ENCODE assay signal across 1 cellular context in genomic region chr6:27719039-27719438, GRCh38.
TF ChIP-seq lines count a peak whose summit lies in the region.

No MANE protein-coding gene starts in this region.

TF ChIP-seq in GM12878, 131 proteins besides CTCF, POLR2A, EP300 and RAD21 (continued from another document):
- TF ChIP-seq ZNF687 (IDR thresholded peaks at IDR 0.05), result peak; percentile 45; the same call in 1 of the 2 replicates
- peak; percentile 44; the same call in 1 of the 2 replicates for TF ChIP-seq RUNX3 (IDR thresholded peaks at IDR 0.05; ENCODE audit: low read length)
- peak; percentile 65; the same call in 1 of the 2 replicates for TF ChIP-seq EED (IDR thresholded peaks at IDR 0.05; ENCODE audit: low read depth)
- 0 out of 2 replicates have a peak, but pooled peaks have one; percentile 42 for TF ChIP-seq NFIC (IDR thresholded peaks at IDR 0.05; ENCODE audit: low read depth, low read length)
